ENCODE assay signal across 1 cellular context in genomic region chr7:34664757-34665156, GRCh38.
TF ChIP-seq lines count a peak whose summit lies in the region.

No MANE protein-coding gene starts in this region.

TF ChIP-seq in HepG2, 621 proteins besides CTCF, POLR2A, EP300 and RAD21 (continued from another document):
- TF ChIP-seq, protein P1, sequence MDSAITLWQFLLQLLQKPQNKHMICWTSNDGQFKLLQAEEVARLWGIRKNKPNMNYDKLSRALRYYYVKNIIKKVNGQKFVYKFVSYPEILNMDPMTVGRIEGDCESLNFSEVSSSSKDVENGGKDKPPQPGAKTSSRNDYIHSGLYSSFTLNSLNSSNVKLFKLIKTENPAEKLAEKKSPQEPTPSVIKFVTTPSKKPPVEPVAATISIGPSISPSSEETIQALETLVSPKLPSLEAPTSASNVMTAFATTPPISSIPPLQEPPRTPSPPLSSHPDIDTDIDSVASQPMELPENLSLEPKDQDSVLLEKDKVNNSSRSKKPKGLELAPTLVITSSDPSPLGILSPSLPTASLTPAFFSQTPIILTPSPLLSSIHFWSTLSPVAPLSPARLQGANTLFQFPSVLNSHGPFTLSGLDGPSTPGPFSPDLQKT (CRISPR knock-in tag; IDR thresholded peaks at IDR 0.05; ENCODE audit: borderline replicate concordance), result no peak
- TF ChIP-seq CEBPB (IDR thresholded peaks at IDR 0.05; ENCODE audit: borderline replicate concordance, low read depth, low read length), result peak; percentile 78
- TF ChIP-seq MAFK (conservative IDR thresholded peaks at IDR 0.05 in 1 of 2, IDR thresholded peaks at IDR 0.05 in 1 of 2; ENCODE audit: low read length in 2 of 2), result peak; percentile 49 to 52; a peak in 3 of 4 replicates
- no peak for TF ChIP-seq FOXC1 (CRISPR knock-in tag; IDR thresholded peaks at IDR 0.05; ENCODE audit: borderline replicate concordance)
- TF ChIP-seq PHF20 (CRISPR knock-in tag; IDR thresholded peaks at IDR 0.05), result no peak
- TF ChIP-seq ZNF629 (CRISPR knock-in tag; conservative IDR thresholded peaks at IDR 0.05), result no peak
- no peak for TF ChIP-seq NFATC3 (CRISPR knock-in tag; IDR thresholded peaks at IDR 0.05)
- no peak for TF ChIP-seq TCF7L2 (IDR thresholded peaks at IDR 0.05; ENCODE audit: low read depth, low read length)
- no peak for TF ChIP-seq ZNF275 (CRISPR knock-in tag; IDR thresholded peaks at IDR 0.05; ENCODE audit: borderline replicate concordance)
- TF ChIP-seq, protein P2, sequence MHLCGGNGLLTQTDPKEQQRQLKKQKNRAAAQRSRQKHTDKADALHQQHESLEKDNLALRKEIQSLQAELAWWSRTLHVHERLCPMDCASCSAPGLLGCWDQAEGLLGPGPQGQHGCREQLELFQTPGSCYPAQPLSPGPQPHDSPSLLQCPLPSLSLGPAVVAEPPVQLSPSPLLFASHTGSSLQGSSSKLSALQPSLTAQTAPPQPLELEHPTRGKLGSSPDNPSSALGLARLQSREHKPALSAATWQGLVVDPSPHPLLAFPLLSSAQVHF (CRISPR knock-in tag; IDR thresholded peaks at IDR 0.05), result no peak
- no peak for TF ChIP-seq HDAC6 (IDR thresholded peaks at IDR 0.05; ENCODE audit: low read depth, low read length)
- 0 out of 2 replicates have a peak, but pooled peaks have one; percentile 29 for TF ChIP-seq MAFF (IDR thresholded peaks at IDR 0.05; ENCODE audit: low read depth, low read length)
- peak; percentile 52 for TF ChIP-seq CEBPG (CRISPR knock-in tag; IDR thresholded peaks at IDR 0.05)
- TF ChIP-seq LBX2 (CRISPR knock-in tag; IDR thresholded peaks at IDR 0.05; ENCODE audit: borderline replicate concordance), result no peak
- TF ChIP-seq ZNF225 (CRISPR knock-in tag; IDR thresholded peaks at IDR 0.05), result no peak
- no peak for TF ChIP-seq HOXA7 (CRISPR knock-in tag; IDR thresholded peaks at IDR 0.05)
- no peak for TF ChIP-seq ZBTB44 (CRISPR knock-in tag; IDR thresholded peaks at IDR 0.05)
- TF ChIP-seq, protein P3, sequence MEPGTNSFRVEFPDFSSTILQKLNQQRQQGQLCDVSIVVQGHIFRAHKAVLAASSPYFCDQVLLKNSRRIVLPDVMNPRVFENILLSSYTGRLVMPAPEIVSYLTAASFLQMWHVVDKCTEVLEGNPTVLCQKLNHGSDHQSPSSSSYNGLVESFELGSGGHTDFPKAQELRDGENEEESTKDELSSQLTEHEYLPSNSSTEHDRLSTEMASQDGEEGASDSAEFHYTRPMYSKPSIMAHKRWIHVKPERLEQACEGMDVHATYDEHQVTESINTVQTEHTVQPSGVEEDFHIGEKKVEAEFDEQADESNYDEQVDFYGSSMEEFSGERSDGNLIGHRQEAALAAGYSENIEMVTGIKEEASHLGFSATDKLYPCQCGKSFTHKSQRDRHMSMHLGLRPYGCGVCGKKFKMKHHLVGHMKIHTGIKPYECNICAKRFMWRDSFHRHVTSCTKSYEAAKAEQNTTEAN (CRISPR knock-in tag; conservative IDR thresholded peaks at IDR 0.05), result no peak
